9 cellular contexts compared by ENCODE assay signal in the genomic region with DNA sequence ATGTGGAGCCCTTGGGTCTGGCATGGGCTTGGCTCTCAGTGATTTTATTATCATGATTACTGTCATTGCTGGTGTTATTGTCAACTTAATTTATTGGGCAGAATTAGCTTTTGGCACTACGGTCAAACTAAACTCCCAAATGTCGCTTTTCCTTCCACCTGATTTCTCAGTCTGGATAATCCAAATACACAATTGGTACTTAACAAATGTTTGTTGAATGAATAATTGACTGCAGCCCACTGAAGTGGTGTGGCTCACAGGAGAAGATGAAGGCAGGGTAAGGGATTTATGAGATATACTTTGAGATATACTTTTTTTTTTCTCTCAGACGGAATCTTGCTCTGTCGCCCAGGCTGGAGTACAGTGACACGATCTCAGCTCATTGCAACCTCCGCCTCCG. TPM values are rescaled to one million over a fixed set of nuclear protein-coding genes. Genes with fewer than 3 reads are reported as not detected.
DNase-seq lines count a peak whose midpoint lies in the region; ATAC-seq and TF ChIP-seq lines count a peak whose summit lies in the region.
"Had no signal": no experiment of that assay in that cellular context is flagged by ENCODE, and none has a peak within 500 bp of the region (broad histone marks: within the 10 kb centered on the region; RNA-seq: fewer than 3 reads in every experiment).

No MANE protein-coding gene starts in this region.

- peak overlapping the region in 10 of 11 experiments; percentile 78 to 93 (median 90); a peak in 19 of 22 replicates for H3K27ac ChIP-seq in BLaER1 treated with 17β-estradiol and CSF1 and Interleukin-3, amounts not matched to agents 10 nM and 100 nM

- no peak overlapping the region for H3K27ac Mint-ChIP-seq in natural killer cell

- peak overlapping the region; percentile 84 to 96 (median 91) for H3K9ac ChIP-seq in BLaER1 treated with 17β-estradiol and CSF1 and Interleukin-3, amounts not matched to agents 10 nM and 100 nM

- peak overlapping the region; percentile 78 to 94 (median 88) for H3K4me2 ChIP-seq in BLaER1 treated with 17β-estradiol and CSF1 and Interleukin-3, amounts not matched to agents 10 nM and 100 nM

- H3K4me3 ChIP-seq in BLaER1 treated with 17β-estradiol and CSF1 and Interleukin-3, amounts not matched to agents 10 nM and 100 nM, result peak overlapping the region; percentile 76 to 99 (median 94)
- H3K4me3 ChIP-seq in LNCaP clone FGC (ENCODE audit: low read depth, low read length) (peak overlapping the region; percentile 94), cardiac fibroblast (replicated peaks in 1 of 2; ENCODE audit: low read depth in 2 of 2, low read length in 2 of 2) (peak overlapping the region; percentile 94 to 96)

- H3K9me3 Mint-ChIP-seq in natural killer cell, result no peaks in the 10 kb centered on the region

- peaks cover 6% of the 10 kb centered on the region for H3K36me3 Mint-ChIP-seq in natural killer cell

- H3K27me3 Mint-ChIP-seq in natural killer cell (ENCODE audit: low read depth in 2 of 2), result no peaks in the 10 kb centered on the region

- DNase-seq in LNCaP clone FGC (ENCODE audit: low read depth) (no peak), cardiac fibroblast (ENCODE audit: low read depth in 2 of 2) (no peak), natural killer cell (no peak), superior temporal gyrus (ENCODE audit: extremely low spot score) (no peak), DMS53 (lab: John Stamatoyannopoulos, UW) (no peak)
- no peak for DNase-seq in effector CD4-positive, alpha-beta T cell
- DNase-seq: SHP77 treated with DMSO at 0.1 percent for 48 hours had no signal

- peak overlapping the region; percentile 58 for H3K4me3 Mint-ChIP-seq in natural killer cell

- H3K4me1 ChIP-seq in BLaER1 treated with 17β-estradiol and CSF1 and Interleukin-3, amounts not matched to agents 10 nM and 100 nM, result peaks cover 75 to 88% (median 82%) of the 10 kb centered on the region in 10 experiments

- H3K36me3 ChIP-seq in BLaER1 treated with 17β-estradiol and CSF1 and Interleukin-3, amounts not matched to agents 10 nM and 100 nM, result peaks cover 44 to 55% (median 51%) of the 10 kb centered on the region in 11 experiments

- intact Hi-C loops in natural killer cell (cut with micrococcal nuclease), result loop anchor here (5.0 kb wide), 1 partner anchor 45 kb away; the partner anchor contains the start of gene PGLS

- ATAC-seq in natural killer cell (no peak), HG02759 (IDR thresholded peaks at IDR 0.05; ENCODE audit: unreplicated experiment) (no peak)

- no peak for TF ChIP-seq CTCF in LNCaP clone FGC (IDR thresholded peaks at IDR 0.05; ENCODE audit: control insufficient read depth, extremely low read depth, insufficient read depth)
- TF ChIP-seq CTCF in cardiac fibroblast (IDR thresholded peaks at IDR 0.05; ENCODE audit: low read depth, low read length), result no peak
- TF ChIP-seq CTCF in natural killer cell (IDR thresholded peaks at IDR 0.05), result no peak

- peaks cover 16 to 23% of the 10 kb centered on the region in 2 donors for H3K4me1 Mint-ChIP-seq in natural killer cell

- no peaks in the 10 kb centered on the region for H3K9me3 ChIP-seq in BLaER1 treated with 17β-estradiol and CSF1 and Interleukin-3, amounts not matched to agents 10 nM and 100 nM (replicated peaks in 1 of 11)

- peaks cover 0 to 45% (median 23%) of the 10 kb centered on the region in 11 experiments; a peak in 14 of 22 replicates for H4K20me1 ChIP-seq in BLaER1 treated with 17β-estradiol and CSF1 and Interleukin-3, amounts not matched to agents 10 nM and 100 nM

- H3K27me3 ChIP-seq in BLaER1 treated with 17β-estradiol and CSF1 and Interleukin-3, amounts not matched to agents 10 nM and 100 nM, result no peaks in the 10 kb centered on the region

RNA-seq across cellular contexts. Expression of gene COLGALT1, which starts 1.5 kb away (rescaled TPM):
- 10 to 100 TPM; 39.0 to 55.4 (median 43.7) TPM for total RNA-seq in natural killer cell

RNA-seq across cellular contexts. Expression of gene PGLS, which starts 45.5 kb away (rescaled TPM):
- total RNA-seq in natural killer cell, result 10 to 100 TPM; 52.9 to 58.1 (median 57.8) TPM
